Comparison of ENCODE assay signal across 9 cellular contexts in the genomic region with DNA sequence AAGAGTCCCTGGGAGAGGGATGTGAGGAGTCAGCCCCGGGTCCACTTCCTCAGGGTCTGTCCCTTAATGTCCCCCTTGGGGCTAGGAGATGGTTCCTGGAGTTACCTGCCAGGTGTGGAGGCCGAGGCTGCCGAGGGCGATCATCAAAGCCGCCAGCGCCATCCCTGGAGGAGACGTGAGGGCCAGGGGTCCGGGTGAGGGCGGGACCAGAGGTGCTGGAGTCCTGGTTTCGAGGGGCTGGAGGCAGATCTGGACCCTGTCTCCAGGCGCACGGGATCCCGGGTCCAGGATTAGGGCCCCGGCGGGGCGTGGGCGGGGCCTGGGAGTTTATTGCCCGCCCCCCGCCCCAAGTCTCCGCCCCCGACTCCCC. TPM values are rescaled to one million over a fixed set of nuclear protein-coding genes. Genes with fewer than 3 reads are reported as not detected.
DNase-seq lines count a peak whose midpoint lies in the region; ATAC-seq, FAIRE-seq and TF ChIP-seq lines count a peak whose summit lies in the region.
"Had no signal": no experiment of that assay in that cellular context is flagged by ENCODE, and none has a peak within 500 bp of the region (broad histone marks: within the 10 kb centered on the region; RNA-seq: fewer than 3 reads in every experiment).

Gene ART5 (minus strand): TSS at position 292 of the 370 bp plus-strand sequence. CDS start 130 bp downstream, at position 162.

- intact Hi-C loops in activated naive CD4-positive, alpha-beta T cell treated with anti-CD3 and anti-CD28 coated beads for 36 hours (cut with micrococcal nuclease), result no loop called here

- H3K4me1 ChIP-seq in mononuclear cell (ENCODE audit: insufficient read depth, low read length) (peaks cover 7% of the 10 kb centered on the region), upper lobe of left lung (peaks cover 12 to 21% (median 18%) of the 10 kb centered on the region in 4 donors)

- H3K4me3 Mint-ChIP-seq in activated naive CD4-positive, alpha-beta T cell treated with anti-CD3 and anti-CD28 coated beads for 36 hours, result peak within 1 kb of the TSS; percentile 61
- H3K4me3 Mint-ChIP-seq in central memory CD8-positive, alpha-beta T cell, result peak within 1 kb of the TSS; percentile 63

- ATAC-seq in central memory CD8-positive, alpha-beta T cell (replicated peaks; ENCODE audit: extremely low read depth, poor library complexity, severe bottlenecking), result peak; percentile 10
- no peak for ATAC-seq in upper lobe of left lung (ENCODE audit: low FRiP score in 2 of 2)

- H3K27me3 ChIP-seq in mononuclear cell (ENCODE audit: insufficient read depth, low read length) (peaks cover 24% of the 10 kb centered on the region), upper lobe of left lung (no peaks in the 10 kb centered on the region)

- no peak for TF ChIP-seq EP300 in upper lobe of left lung (IDR thresholded peaks at IDR 0.05)

- H3K27ac Mint-ChIP-seq in activated naive CD4-positive, alpha-beta T cell treated with anti-CD3 and anti-CD28 coated beads for 36 hours, result no peak within 1 kb of the TSS
- peak within 1 kb of the TSS; percentile 4 for H3K27ac Mint-ChIP-seq in central memory CD8-positive, alpha-beta T cell (ENCODE audit: low read depth)

- H3K4me3 ChIP-seq in mononuclear cell (ENCODE audit: low read length) (peak within 1 kb of the TSS; percentile 12), upper lobe of left lung (peak within 1 kb of the TSS; percentile 23 to 67 (median 58))

- TF ChIP-seq CTCF in upper lobe of left lung (IDR thresholded peaks at IDR 0.05), result no peak

- DNase-seq in activated naive CD4-positive, alpha-beta T cell treated with anti-CD3 and anti-CD28 coated beads for 36 hours, result no peak
- DNase-seq in activated naive CD4-positive, alpha-beta T cell (lab: John Stamatoyannopoulos, UW), result no peak
- no peak for DNase-seq in central memory CD8-positive, alpha-beta T cell (ENCODE audit: low spot score in 2 of 2)
- DNase-seq in upper lobe of left lung (no peak), HTR-8/SVneo (ENCODE audit: insufficient read length, low spot score) (no peak), GM12892 (ENCODE audit: insufficient read length) (no peak)
- no peak for DNase-seq in activated effector memory CD4-positive, alpha-beta T cell treated with anti-CD3 and anti-CD28 coated beads, Interleukin-2, amount 50 U/mL, for 16 hours

- CTCF ChIA-PET in activated naive CD4-positive, alpha-beta T cell treated with anti-CD3 and anti-CD28 coated beads for 36 hours (lab: Charles Lee), result no interaction called here

- FAIRE-seq in HTR-8/SVneo (lab: Jason Lieb, UNC) (no peak), GM12892 (lab: Jason Lieb, UNC) (no peak)

- no peaks in the 10 kb centered on the region for H3K9me3 Mint-ChIP-seq in activated naive CD4-positive, alpha-beta T cell treated with anti-CD3 and anti-CD28 coated beads for 36 hours
- H3K9me3 Mint-ChIP-seq in central memory CD8-positive, alpha-beta T cell, result no peaks in the 10 kb centered on the region

- H3K4me1 Mint-ChIP-seq in activated naive CD4-positive, alpha-beta T cell treated with anti-CD3 and anti-CD28 coated beads for 36 hours (ENCODE audit: low read depth), result peaks cover 8% of the 10 kb centered on the region
- H3K4me1 Mint-ChIP-seq in central memory CD8-positive, alpha-beta T cell, result peaks cover 12% of the 10 kb centered on the region

- H3K27ac ChIP-seq in upper lobe of left lung, result peak within 1 kb of the TSS in 3 of 4 donors; percentile 59 to 80 (median 65)
- H3K27ac ChIP-seq: epithelial cell of prostate had no signal

- H3K36me3 ChIP-seq in upper lobe of left lung, result no peaks in the 10 kb centered on the region

- H3K36me3 Mint-ChIP-seq in activated naive CD4-positive, alpha-beta T cell treated with anti-CD3 and anti-CD28 coated beads for 36 hours (ENCODE audit: low read depth), result no peaks in the 10 kb centered on the region
- no peaks in the 10 kb centered on the region for H3K36me3 Mint-ChIP-seq in central memory CD8-positive, alpha-beta T cell (ENCODE audit: insufficient read depth)

- H3K27me3 Mint-ChIP-seq in activated naive CD4-positive, alpha-beta T cell treated with anti-CD3 and anti-CD28 coated beads for 36 hours (ENCODE audit: low read depth), result peaks cover 5% of the 10 kb centered on the region
- H3K27me3 Mint-ChIP-seq in central memory CD8-positive, alpha-beta T cell, result peaks cover 91% of the 10 kb centered on the region

- TF ChIP-seq POLR2A in upper lobe of left lung (IDR thresholded peaks at IDR 0.05) (no peak), GM12892 (IDR thresholded peaks at IDR 0.05; ENCODE audit: low read depth, low read length) (no peak)

- 28 to 37% methylated on average over 16 of the region's 21 CpGs for WGBS in upper lobe of left lung, 2 donors

- H3K9me3 ChIP-seq in mononuclear cell (ENCODE audit: low read depth, low read length), result no peaks in the 10 kb centered on the region
- no peaks in the 10 kb centered on the region for H3K9me3 ChIP-seq in upper lobe of left lung

RNA-seq across cellular contexts. Expression of gene ART5, which starts in this region (rescaled TPM):
- total RNA-seq in activated naive CD4-positive, alpha-beta T cell treated with anti-CD3 and anti-CD28 coated beads for 36 hours, result not detected
- total RNA-seq in mononuclear cell (not detected), upper lobe of left lung (1 to 10 TPM in 2 of 6 donors, under 1 TPM in 2, not detected in 2; 0.49 to 3.6 (median 1.3) TPM)
- polyA plus RNA-seq in GM12892 (2012; ENCODE audit: missing spikeins), result not detected
